In the genomic region with DNA sequence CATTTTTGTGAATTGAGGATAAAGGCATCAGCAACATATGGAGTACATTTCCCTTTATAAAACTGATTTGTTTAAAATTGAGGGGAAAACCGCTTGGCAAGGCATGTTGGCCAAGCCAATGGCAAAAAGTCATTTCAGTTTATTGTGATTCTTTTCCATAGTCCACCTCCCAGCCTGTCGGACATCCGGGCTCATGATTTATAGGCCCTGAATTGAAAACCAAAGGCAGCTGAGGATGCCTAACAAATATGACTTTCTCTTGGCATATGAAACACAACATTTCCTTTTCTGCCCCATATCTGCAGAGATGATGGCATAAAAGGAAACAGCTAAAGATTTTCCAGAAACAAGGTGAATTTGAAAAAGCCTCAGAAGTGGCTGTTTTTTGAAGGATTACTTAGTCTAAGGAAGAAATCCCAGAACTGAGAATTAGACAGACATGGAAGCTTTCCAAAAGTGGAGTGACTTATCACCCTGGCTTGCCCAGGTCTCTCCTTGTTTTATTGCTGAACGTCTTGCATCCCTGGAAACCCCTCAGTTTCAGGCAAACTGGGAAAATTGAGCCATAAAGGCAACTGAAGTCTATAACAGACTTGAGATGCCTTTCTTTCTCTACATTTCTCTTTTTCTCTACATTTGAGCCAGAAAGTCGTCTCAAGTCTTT, we compare ENCODE assay signal across 31 cellular contexts.
"Had no signal": no experiment of that assay in that cellular context is flagged by ENCODE, and none has a peak within 500 bp of the region (broad histone marks: within the 10 kb centered on the region; RNA-seq: fewer than 3 reads in every experiment).

No MANE protein-coding gene starts in this region.

- DNase-seq: activated CD4-positive, alpha-beta memory T cell treated with anti-CD3 and anti-CD28 coated beads for 36 hours; activated CD4-positive, alpha-beta T cell treated with anti-CD3 and anti-CD28 coated beads, Interleukin-2, amount 10 ng/mL, durations not matched to agents 24 days and 14 days; activated CD4-positive, CD25-positive, alpha-beta regulatory T cell treated with anti-CD3 and anti-CD28 coated beads, Interleukin-2, amount 50 U/mL, for 72 hours; activated CD8-positive, alpha-beta memory T cell treated with anti-CD3 and anti-CD28 coated beads, Interleukin-2, amount 50 U/mL, for 4 hours; activated effector memory CD4-positive, alpha-beta T cell treated with anti-CD3 and anti-CD28 coated beads, Interleukin-2, amount 50 U/mL, for 16 hours; activated naive CD4-positive, alpha-beta T cell treated with anti-CD3 and anti-CD28 coated beads for 36 hours; activated naive CD8-positive, alpha-beta T cell treated with anti-CD3 and anti-CD28 coated beads, Interleukin-2, amount 10 ng/mL, durations not matched to agents 7 days and 5 days; activated T-cell treated with anti-CD3 and anti-CD28 coated beads, Interleukin-2, amount 50 U/mL, for 1 hour; colonic mucosa; effector memory CD8-positive, alpha-beta T cell; foreskin keratinocyte; heart left ventricle; hypothalamus; immature natural killer cell; kidney; left colon; midbrain; ovary; retina; sigmoid colon; small intestine; stimulated activated CD4-positive, alpha-beta T cell treated with anti-CD3 and anti-CD28 coated beads, Interleukin-4, amount 100 ng/mL, for 24 hours; T-helper 2 cell; upper lobe of left lung had no signal

- ATAC-seq: effector memory CD8-positive, alpha-beta T cell; esophagus mucosa; foreskin keratinocyte; heart left ventricle; left colon; natural killer cell treated with Interleukin-12 subunit alpha and Interleukin-12 subunit beta and Interleukin-15 and Interleukin-18, amount 100 ng/mL, for 72 hours; stimulated activated effector memory CD8-positive, alpha-beta T cell treated with anti-CD3 and anti-CD28 coated beads, Interleukin-12 subunit alpha, Interleukin-12 subunit beta, amount 100 ng/mL, for 72 hours had no signal

- H3K36me3 Mint-ChIP-seq: activated CD4-positive, alpha-beta memory T cell treated with anti-CD3 and anti-CD28 coated beads for 36 hours; activated naive CD8-positive, alpha-beta T cell treated with anti-CD3 and anti-CD28 coated beads, Interleukin-2, amount 10 ng/mL, durations not matched to agents 7 days and 5 days; immature natural killer cell; natural killer cell treated with Interleukin-12 subunit alpha and Interleukin-12 subunit beta and Interleukin-15 and Interleukin-18, amount 100 ng/mL, for 72 hours; stimulated activated effector memory CD8-positive, alpha-beta T cell treated with anti-CD3 and anti-CD28 coated beads, Interleukin-12 subunit alpha, Interleukin-12 subunit beta, amount 100 ng/mL, for 72 hours had no signal

- H3K9me3 ChIP-seq: colonic mucosa, heart left ventricle, ovary, sigmoid colon, upper lobe of left lung, vagina had no signal

- H3K4me3 ChIP-seq: colonic mucosa, heart left ventricle, ovary, sigmoid colon, upper lobe of left lung, vagina had no signal

- H3K4me1 ChIP-seq: colonic mucosa, foreskin keratinocyte, sigmoid colon, upper lobe of left lung, vagina had no signal

- H3K36me3 ChIP-seq: colonic mucosa, ovary, sigmoid colon, upper lobe of left lung, vagina had no signal

- H3K27ac Mint-ChIP-seq: activated CD4-positive, alpha-beta memory T cell treated with anti-CD3 and anti-CD28 coated beads for 36 hours; activated CD4-positive, alpha-beta T cell treated with anti-CD3 and anti-CD28 coated beads, Interleukin-2, amount 10 ng/mL, durations not matched to agents 24 days and 14 days; activated naive CD4-positive, alpha-beta T cell treated with anti-CD3 and anti-CD28 coated beads for 36 hours; activated naive CD8-positive, alpha-beta T cell treated with anti-CD3 and anti-CD28 coated beads, Interleukin-2, amount 10 ng/mL, durations not matched to agents 7 days and 5 days; activated T-helper 1 cell treated with anti-CD3 and anti-CD28 coated beads, Interleukin-12 subunit alpha, Interleukin-12 subunit beta, Interleukin-2, Interleukin-4 antibody, amounts not matched to agents 30 ng/mL and 10 ng/mL and 1 ng/mL, durations not matched to agents 14 hours and 24 hours and 36 hours; effector memory CD8-positive, alpha-beta T cell; immature natural killer cell; natural killer cell treated with Interleukin-12 subunit alpha and Interleukin-12 subunit beta and Interleukin-15 and Interleukin-18, amount 100 ng/mL, for 72 hours; progenitor cell of endocrine pancreas; stimulated activated effector memory CD8-positive, alpha-beta T cell treated with anti-CD3 and anti-CD28 coated beads, Interleukin-12 subunit alpha, Interleukin-12 subunit beta, amount 100 ng/mL, for 72 hours; stimulated activated naive CD8-positive, alpha-beta T cell treated with anti-CD3 and anti-CD28 coated beads, Interleukin-15, Interleukin-2, amounts not matched to agents 100 ng/mL and 50 ng/mL, for 24 hours had no signal

- H3K4me1 Mint-ChIP-seq: activated CD4-positive, alpha-beta T cell treated with anti-CD3 and anti-CD28 coated beads, Interleukin-2, amount 10 ng/mL, durations not matched to agents 24 days and 14 days; activated naive CD8-positive, alpha-beta T cell treated with anti-CD3 and anti-CD28 coated beads, Interleukin-2, amount 10 ng/mL, durations not matched to agents 7 days and 5 days; immature natural killer cell; stimulated activated effector memory CD8-positive, alpha-beta T cell treated with anti-CD3 and anti-CD28 coated beads, Interleukin-12 subunit alpha, Interleukin-12 subunit beta, amount 100 ng/mL, for 72 hours had no signal

- H3K27ac ChIP-seq: colonic mucosa, foreskin keratinocyte, ovary, sigmoid colon, upper lobe of left lung, vagina had no signal

- H3K27me3 Mint-ChIP-seq: activated CD4-positive, alpha-beta T cell treated with anti-CD3 and anti-CD28 coated beads, Interleukin-2, amount 10 ng/mL, durations not matched to agents 24 days and 14 days; effector memory CD8-positive, alpha-beta T cell; progenitor cell of endocrine pancreas had no signal

- H3K4me3 Mint-ChIP-seq: activated CD4-positive, alpha-beta memory T cell treated with anti-CD3 and anti-CD28 coated beads for 36 hours; activated CD4-positive, alpha-beta T cell treated with anti-CD3 and anti-CD28 coated beads, Interleukin-2, amount 10 ng/mL, durations not matched to agents 24 days and 14 days; activated naive CD4-positive, alpha-beta T cell treated with anti-CD3 and anti-CD28 coated beads for 36 hours; activated naive CD8-positive, alpha-beta T cell treated with anti-CD3 and anti-CD28 coated beads, Interleukin-2, amount 10 ng/mL, durations not matched to agents 7 days and 5 days; activated T-helper 1 cell treated with anti-CD3 and anti-CD28 coated beads, Interleukin-12 subunit alpha, Interleukin-12 subunit beta, Interleukin-2, Interleukin-4 antibody, amounts not matched to agents 30 ng/mL and 10 ng/mL and 1 ng/mL, durations not matched to agents 14 hours and 24 hours and 36 hours; effector memory CD8-positive, alpha-beta T cell; immature natural killer cell; natural killer cell treated with Interleukin-12 subunit alpha and Interleukin-12 subunit beta and Interleukin-15 and Interleukin-18, amount 100 ng/mL, for 72 hours; stimulated activated effector memory CD8-positive, alpha-beta T cell treated with anti-CD3 and anti-CD28 coated beads, Interleukin-12 subunit alpha, Interleukin-12 subunit beta, amount 100 ng/mL, for 72 hours; stimulated activated naive CD8-positive, alpha-beta T cell treated with anti-CD3 and anti-CD28 coated beads, Interleukin-15, Interleukin-2, amounts not matched to agents 100 ng/mL and 50 ng/mL, for 24 hours had no signal

- H3K9me3 Mint-ChIP-seq: activated CD4-positive, alpha-beta memory T cell treated with anti-CD3 and anti-CD28 coated beads for 36 hours; activated CD4-positive, alpha-beta T cell treated with anti-CD3 and anti-CD28 coated beads, Interleukin-2, amount 10 ng/mL, durations not matched to agents 24 days and 14 days; activated naive CD4-positive, alpha-beta T cell treated with anti-CD3 and anti-CD28 coated beads for 36 hours; activated naive CD8-positive, alpha-beta T cell treated with anti-CD3 and anti-CD28 coated beads, Interleukin-2, amount 10 ng/mL, durations not matched to agents 7 days and 5 days; activated T-helper 1 cell treated with anti-CD3 and anti-CD28 coated beads, Interleukin-12 subunit alpha, Interleukin-12 subunit beta, Interleukin-2, Interleukin-4 antibody, amounts not matched to agents 30 ng/mL and 10 ng/mL and 1 ng/mL, durations not matched to agents 14 hours and 24 hours and 36 hours; effector memory CD8-positive, alpha-beta T cell; stimulated activated effector memory CD8-positive, alpha-beta T cell treated with anti-CD3 and anti-CD28 coated beads, Interleukin-12 subunit alpha, Interleukin-12 subunit beta, amount 100 ng/mL, for 72 hours; stimulated activated naive CD8-positive, alpha-beta T cell treated with anti-CD3 and anti-CD28 coated beads, Interleukin-15, Interleukin-2, amounts not matched to agents 100 ng/mL and 50 ng/mL, for 24 hours had no signal

- H3K27me3 ChIP-seq: colonic mucosa, foreskin keratinocyte, heart left ventricle, ovary, sigmoid colon, upper lobe of left lung, vagina had no signal
